ENCODE assay signal across 8 cellular contexts in genomic region chr17:20008242-20009051, GRCh38. TPM values are rescaled to one million over a fixed set of nuclear protein-coding genes. Genes with fewer than 3 reads are reported as not detected.
DNase-seq lines count a peak whose midpoint lies in the region; ATAC-seq lines count a peak whose summit lies in the region.

No MANE protein-coding gene starts in this region.

- 33% methylated on average over 35 of the region's 35 CpGs for WGBS in HUES64

- no peak overlapping the region for H3K27ac Mint-ChIP-seq in activated T-helper 2 cell treated with anti-CD3 and anti-CD28 coated beads, Interferon-gamma antibody, Interleukin-2, Interleukin-4, amounts not matched to agents 10 μg/mL and 5 μg/mL and 100 μg/mL, durations not matched to agents 14 hours and 24 hours and 36 hours

- peak overlapping the region; percentile 72 to 92 (median 80) for H3K4me3 ChIP-seq in BLaER1 treated with 17β-estradiol and CSF1 and Interleukin-3, amounts not matched to agents 10 nM and 100 nM
- H3K4me3 ChIP-seq in HUES64 (ENCODE audit: low read length) (peak overlapping the region; percentile 73), rectal smooth muscle tissue (ENCODE audit: low read length) (peak overlapping the region; percentile 87)

- peaks cover 15% of the 10 kb centered on the region for H3K4me1 Mint-ChIP-seq in activated T-helper 2 cell treated with anti-CD3 and anti-CD28 coated beads, Interferon-gamma antibody, Interleukin-2, Interleukin-4, amounts not matched to agents 10 μg/mL and 5 μg/mL and 100 μg/mL, durations not matched to agents 14 hours and 24 hours and 36 hours (ENCODE audit: low read depth)

- peaks cover 0 to 4% (median 2%) of the 10 kb centered on the region in 11 experiments; a peak in 8 of 22 replicates for H3K9me3 ChIP-seq in BLaER1 treated with 17β-estradiol and CSF1 and Interleukin-3, amounts not matched to agents 10 nM and 100 nM (replicated peaks in 1 of 11)
- no peaks in the 10 kb centered on the region for H3K9me3 ChIP-seq in HUES64 (ENCODE audit: insufficient read depth, low read depth, low read length)

- peaks cover 0 to 17% (median 10%) of the 10 kb centered on the region in 10 experiments; a peak in 16 of 20 replicates for H3K4me1 ChIP-seq in BLaER1 treated with 17β-estradiol and CSF1 and Interleukin-3, amounts not matched to agents 10 nM and 100 nM
- no peaks in the 10 kb centered on the region for H3K4me1 ChIP-seq in HUES64 (ENCODE audit: insufficient read depth, low read length)
- H3K4me1 ChIP-seq in rectal smooth muscle tissue (ENCODE audit: control insufficient read depth, insufficient read depth, low read length) = peaks cover 5% of the 10 kb centered on the region

- peak overlapping the region in 3 of 11 experiments; percentile 19 to 33 (median 27); a peak in 4 of 22 replicates for H3K27ac ChIP-seq in BLaER1 treated with 17β-estradiol and CSF1 and Interleukin-3, amounts not matched to agents 10 nM and 100 nM
- no peak overlapping the region for H3K27ac ChIP-seq in HUES64 (ENCODE audit: low read depth, low read length)
- H3K27ac ChIP-seq in rectal smooth muscle tissue (ENCODE audit: low read depth, low read length) = no peak overlapping the region

- intact Hi-C loops in activated T-helper 2 cell treated with anti-CD3 and anti-CD28 coated beads, Interferon-gamma antibody, Interleukin-2, Interleukin-4, amounts not matched to agents 10 μg/mL and 5 μg/mL and 100 μg/mL, durations not matched to agents 14 hours and 24 hours and 36 hours (cut with micrococcal nuclease) = no loop called here
- intact Hi-C loops in left ventricle myocardium superior (cut with micrococcal nuclease) = no loop called here

- H3K9me3 Mint-ChIP-seq in activated T-helper 2 cell treated with anti-CD3 and anti-CD28 coated beads, Interferon-gamma antibody, Interleukin-2, Interleukin-4, amounts not matched to agents 10 μg/mL and 5 μg/mL and 100 μg/mL, durations not matched to agents 14 hours and 24 hours and 36 hours = no peaks in the 10 kb centered on the region

- peak overlapping the region; percentile 56 to 82 (median 76) for H3K9ac ChIP-seq in BLaER1 treated with 17β-estradiol and CSF1 and Interleukin-3, amounts not matched to agents 10 nM and 100 nM
- peak overlapping the region; percentile 37; the same call in 1 of the 2 replicates for H3K9ac ChIP-seq in HUES64 (ENCODE audit: low read depth, low read length)
- H3K9ac ChIP-seq in rectal smooth muscle tissue (ENCODE audit: low read length) = peak overlapping the region; percentile 11

- H3K4me2 ChIP-seq in BLaER1 treated with 17β-estradiol and CSF1 and Interleukin-3, amounts not matched to agents 10 nM and 100 nM = peak overlapping the region; percentile 97 to 100 (median 99)

- H3K27me3 Mint-ChIP-seq in activated T-helper 2 cell treated with anti-CD3 and anti-CD28 coated beads, Interferon-gamma antibody, Interleukin-2, Interleukin-4, amounts not matched to agents 10 μg/mL and 5 μg/mL and 100 μg/mL, durations not matched to agents 14 hours and 24 hours and 36 hours (ENCODE audit: low read depth) = peaks cover 48% of the 10 kb centered on the region

- H3K36me3 Mint-ChIP-seq in activated T-helper 2 cell treated with anti-CD3 and anti-CD28 coated beads, Interferon-gamma antibody, Interleukin-2, Interleukin-4, amounts not matched to agents 10 μg/mL and 5 μg/mL and 100 μg/mL, durations not matched to agents 14 hours and 24 hours and 36 hours (ENCODE audit: low read depth) = no peaks in the 10 kb centered on the region

- no peaks in the 10 kb centered on the region for H3K36me3 ChIP-seq in BLaER1 treated with 17β-estradiol and CSF1 and Interleukin-3, amounts not matched to agents 10 nM and 100 nM
- H3K36me3 ChIP-seq in HUES64 (ENCODE audit: insufficient read depth, low read length) (no peaks in the 10 kb centered on the region), rectal smooth muscle tissue (ENCODE audit: control insufficient read depth, insufficient read depth, low read length) (no peaks in the 10 kb centered on the region)

- ATAC-seq in GM19035 (IDR thresholded peaks at IDR 0.05; ENCODE audit: unreplicated experiment) (peak; percentile 19), left ventricle myocardium superior (peak; percentile 48), HG02884 (IDR thresholded peaks at IDR 0.05; ENCODE audit: unreplicated experiment) (no peak)

- no peaks in the 10 kb centered on the region for H4K20me1 ChIP-seq in BLaER1 treated with 17β-estradiol and CSF1 and Interleukin-3, amounts not matched to agents 10 nM and 100 nM

- peak overlapping the region; percentile 85 for H3K4me3 Mint-ChIP-seq in activated T-helper 2 cell treated with anti-CD3 and anti-CD28 coated beads, Interferon-gamma antibody, Interleukin-2, Interleukin-4, amounts not matched to agents 10 μg/mL and 5 μg/mL and 100 μg/mL, durations not matched to agents 14 hours and 24 hours and 36 hours (ENCODE audit: low read depth)

- H3K27me3 ChIP-seq in BLaER1 treated with 17β-estradiol and CSF1 and Interleukin-3, amounts not matched to agents 10 nM and 100 nM = peaks cover 11 to 44% (median 30%) of the 10 kb centered on the region in 11 experiments; a peak in 21 of 22 replicates
- peaks cover 46% of the 10 kb centered on the region for H3K27me3 ChIP-seq in HUES64 (ENCODE audit: insufficient read depth, low read length)
- H3K27me3 ChIP-seq in rectal smooth muscle tissue (ENCODE audit: control insufficient read depth, insufficient read depth, low read length) = peaks cover 11% of the 10 kb centered on the region

- no peak for DNase-seq in activated T-helper 2 cell treated with anti-CD3 and anti-CD28 coated beads, Interferon-gamma antibody, Interleukin-2, Interleukin-4, amounts not matched to agents 10 μg/mL and 5 μg/mL and 100 μg/mL, durations not matched to agents 14 hours and 24 hours and 36 hours (ENCODE audit: low spot score)
- DNase-seq in left ventricle myocardium superior = peak; percentile 47
- no peak for DNase-seq in GM19238 (ENCODE audit: insufficient read length, low spot score)

RNA-seq across cellular contexts. Expression of gene SPECC1, which starts 0.7 kb away (rescaled TPM):
- polyA plus RNA-seq in HUES64 (2013, experiment 1 of 2) = 40.4 TPM
- 45.3 TPM for polyA plus RNA-seq in HUES64 (2013, experiment 2 of 2)
- 4.7 and 6.8 TPM in 2 replicates for total RNA-seq in activated T-helper 2 cell treated with anti-CD3 and anti-CD28 coated beads, Interferon-gamma antibody, Interleukin-2, Interleukin-4, amounts not matched to agents 10 μg/mL and 5 μg/mL and 100 μg/mL, durations not matched to agents 14 hours and 24 hours and 36 hours
- 10.3 TPM for total RNA-seq in left ventricle myocardium superior

RNA-seq across cellular contexts. Expression of gene AKAP10, which starts 30.8 kb away (rescaled TPM):
- 12.2 TPM for polyA plus RNA-seq in HUES64 (2013, experiment 1 of 2)
- 14.7 TPM for polyA plus RNA-seq in HUES64 (2013, experiment 2 of 2)
- 36.3 and 38.4 TPM in 2 replicates for total RNA-seq in activated T-helper 2 cell treated with anti-CD3 and anti-CD28 coated beads, Interferon-gamma antibody, Interleukin-2, Interleukin-4, amounts not matched to agents 10 μg/mL and 5 μg/mL and 100 μg/mL, durations not matched to agents 14 hours and 24 hours and 36 hours
- total RNA-seq in left ventricle myocardium superior = 15.5 TPM

Comparison
In these comparisons a context has a peak if more than half of its experiments do, and no peak if none do; other contexts are left out.
1. H3K9ac ChIP-seq: peak in every context shown above with its lines; median percentile 76 in BLaER1 treated with 17β-estradiol and CSF1 and Interleukin-3, amounts not matched to agents 10 nM and 100 nM; 37 in HUES64; 11 in rectal smooth muscle tissue.